ENCODE assay signal across 30 cellular contexts in the genomic region with DNA sequence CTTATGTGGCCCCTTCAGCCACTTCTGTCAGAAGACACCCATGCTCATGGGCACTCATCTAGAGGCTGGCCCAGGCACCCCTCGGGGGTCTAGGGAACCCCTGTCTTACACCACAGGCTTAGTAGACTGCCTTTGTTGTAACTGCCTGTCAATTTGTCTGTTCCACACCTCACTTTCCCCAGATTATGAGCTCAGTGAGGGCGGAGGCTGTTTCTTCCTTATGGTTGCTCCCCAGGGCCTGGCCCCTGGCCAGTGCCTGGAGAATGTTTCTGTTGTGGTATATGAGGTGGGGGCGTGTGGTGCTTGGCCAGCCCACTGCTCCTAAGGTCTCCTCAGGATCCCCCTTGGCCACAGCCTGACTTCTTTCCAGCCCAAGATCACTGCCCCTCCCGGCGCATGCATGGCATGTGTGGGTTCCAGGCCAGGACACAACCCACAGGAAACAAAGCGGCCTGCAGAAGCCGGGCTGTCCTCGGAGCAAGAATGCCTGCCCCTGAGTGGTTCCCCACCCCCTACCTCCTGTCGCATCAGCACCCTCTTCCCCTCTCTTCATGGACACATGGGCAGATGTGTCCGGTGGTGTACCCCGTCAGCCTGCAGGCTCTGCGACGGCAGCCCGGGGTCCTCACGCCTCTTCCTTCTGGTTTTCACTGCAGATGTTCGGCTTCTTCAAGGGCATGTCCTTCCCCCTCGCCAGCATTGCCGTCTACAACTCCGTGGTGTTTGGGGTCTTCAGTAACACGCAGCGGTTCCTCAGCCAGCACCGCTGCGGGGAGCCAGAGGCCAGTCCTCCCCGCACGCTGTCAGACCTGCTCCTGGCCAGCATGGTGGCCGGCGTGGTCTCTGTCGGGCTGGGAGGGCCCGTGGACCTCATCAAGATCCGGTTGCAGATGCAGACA. TPM values are rescaled to one million over a fixed set of nuclear protein-coding genes. Genes with fewer than 3 reads are reported as not detected.
"Had no signal": no experiment of that assay in that cellular context is flagged by ENCODE, and none has a peak within 500 bp of the region (broad histone marks: within the 10 kb centered on the region; RNA-seq: fewer than 3 reads in every experiment).

No MANE protein-coding gene starts in this region.

- H3K27me3 ChIP-seq: esophagus muscularis mucosa, hepatocyte, sigmoid colon had no signal

- H3K27ac Mint-ChIP-seq: activated CD4-positive, alpha-beta T cell treated with anti-CD3 and anti-CD28 coated beads, Interleukin-2, amount 10 ng/mL, durations not matched to agents 7 days and 5 days; activated CD8-positive, alpha-beta T cell treated with anti-CD3 and anti-CD28 coated beads for 36 hours; activated naive CD8-positive, alpha-beta T cell; activated T-helper 1 cell treated with anti-CD3 and anti-CD28 coated beads, Interleukin-12 subunit alpha, Interleukin-12 subunit beta, Interleukin-2, Interleukin-4 antibody, amounts not matched to agents 30 ng/mL and 10 ng/mL and 1 ng/mL, durations not matched to agents 14 hours and 24 hours and 36 hours; immature natural killer cell; memory B cell; naive B cell; stimulated activated naive B cell treated with anti-CD40 and anti-IgM and Interleukin-4, amounts not matched to agents 10 μg/mL and 1 μg/mL and 100 μg/mL, for 72 hours; T-cell; T-helper 2 cell treated with Interferon-gamma antibody and Interleukin-4, amounts not matched to agents 5 μg/mL and 100 μg/mL, for 36 hours had no signal

- H3K36me3 ChIP-seq: esophagus muscularis mucosa, sigmoid colon had no signal

- H3K9me3 Mint-ChIP-seq: activated CD4-positive, alpha-beta T cell treated with anti-CD3 and anti-CD28 coated beads, Interleukin-2, amount 10 ng/mL, durations not matched to agents 7 days and 5 days; activated CD8-positive, alpha-beta T cell treated with anti-CD3 and anti-CD28 coated beads for 36 hours; activated T-helper 1 cell treated with anti-CD3 and anti-CD28 coated beads, Interleukin-12 subunit alpha, Interleukin-12 subunit beta, Interleukin-2, Interleukin-4 antibody, amounts not matched to agents 30 ng/mL and 10 ng/mL and 1 ng/mL, durations not matched to agents 14 hours and 24 hours and 36 hours; memory B cell; stimulated activated naive B cell treated with anti-CD40 and anti-IgM and Interleukin-4, amounts not matched to agents 10 μg/mL and 1 μg/mL and 100 μg/mL, for 72 hours; T-cell; T-helper 2 cell treated with Interferon-gamma antibody and Interleukin-4, amounts not matched to agents 5 μg/mL and 100 μg/mL, for 36 hours had no signal

- H3K36me3 Mint-ChIP-seq: activated naive CD8-positive, alpha-beta T cell; immature natural killer cell; memory B cell; naive B cell; stimulated activated naive B cell treated with anti-CD40 and anti-IgM and Interleukin-4, amounts not matched to agents 10 μg/mL and 1 μg/mL and 100 μg/mL, for 72 hours; T-cell had no signal

- H3K4me3 Mint-ChIP-seq: activated CD4-positive, alpha-beta T cell treated with anti-CD3 and anti-CD28 coated beads, Interleukin-2, amount 10 ng/mL, durations not matched to agents 7 days and 5 days; activated CD8-positive, alpha-beta T cell treated with anti-CD3 and anti-CD28 coated beads for 36 hours; activated naive CD8-positive, alpha-beta T cell; activated T-helper 1 cell treated with anti-CD3 and anti-CD28 coated beads, Interleukin-12 subunit alpha, Interleukin-12 subunit beta, Interleukin-2, Interleukin-4 antibody, amounts not matched to agents 30 ng/mL and 10 ng/mL and 1 ng/mL, durations not matched to agents 14 hours and 24 hours and 36 hours; immature natural killer cell; memory B cell; naive B cell; stimulated activated naive B cell treated with anti-CD40 and anti-IgM and Interleukin-4, amounts not matched to agents 10 μg/mL and 1 μg/mL and 100 μg/mL, for 72 hours; T-cell; T-helper 2 cell treated with Interferon-gamma antibody and Interleukin-4, amounts not matched to agents 5 μg/mL and 100 μg/mL, for 36 hours had no signal

- DNase-seq: activated CD4-positive, alpha-beta T cell treated with anti-CD3 and anti-CD28 coated beads, Interleukin-2, amount 10 ng/mL, durations not matched to agents 7 days and 5 days; activated CD8-positive, alpha-beta T cell treated with anti-CD3 and anti-CD28 coated beads for 36 hours; activated naive CD4-positive, alpha-beta T cell; cerebellar nuclear complex; cortex of kidney; effector memory CD4-positive, alpha-beta T cell; glutamatergic neuron; immature natural killer cell; kidney glomerular epithelial cell; naive B cell; sigmoid colon; stimulated activated CD4-positive, alpha-beta T cell treated with anti-CD3 and anti-CD28 coated beads, Interleukin-15, amount 100 ng/mL, for 24 hours; stimulated activated naive B cell treated with anti-CD40 and anti-IgM and Interleukin-4, amounts not matched to agents 10 μg/mL and 1 μg/mL and 100 μg/mL, for 72 hours; T-cell had no signal

- H3K4me1 Mint-ChIP-seq: activated CD4-positive, alpha-beta T cell treated with anti-CD3 and anti-CD28 coated beads, Interleukin-2, amount 10 ng/mL, durations not matched to agents 7 days and 5 days; immature natural killer cell; memory B cell; naive B cell; stimulated activated naive B cell treated with anti-CD40 and anti-IgM and Interleukin-4, amounts not matched to agents 10 μg/mL and 1 μg/mL and 100 μg/mL, for 72 hours; T-cell had no signal

- H3K4me3 ChIP-seq: esophagus muscularis mucosa, hepatocyte, sigmoid colon, smooth muscle cell had no signal

- H3K9me3 ChIP-seq: esophagus muscularis mucosa, sigmoid colon had no signal

- H3K4me1 ChIP-seq: esophagus muscularis mucosa, sigmoid colon had no signal

- H3K27ac ChIP-seq: esophagus muscularis mucosa, hepatocyte, sigmoid colon, VCaP had no signal

RNA-seq across cellular contexts. Expression of gene SLC25A48, which starts 17.7 kb away (rescaled TPM):
- total RNA-seq: activated CD4-positive, alpha-beta T cell treated with anti-CD3 and anti-CD28 coated beads, Interleukin-2, amount 10 ng/mL, durations not matched to agents 7 days and 5 days; activated CD8-positive, alpha-beta T cell treated with anti-CD3 and anti-CD28 coated beads for 36 hours; activated T-helper 1 cell treated with anti-CD3 and anti-CD28 coated beads, Interleukin-12 subunit alpha, Interleukin-12 subunit beta, Interleukin-2, Interleukin-4 antibody, amounts not matched to agents 30 ng/mL and 10 ng/mL and 1 ng/mL, durations not matched to agents 14 hours and 24 hours and 36 hours; bronchial epithelial cell; mononuclear cell; renal cortical epithelial cell; sigmoid colon; T-cell; ureter had no signal
- polyA plus RNA-seq: immature natural killer cell had no signal

RNA-seq across cellular contexts. Expression of gene IL9, which starts 43.5 kb away (rescaled TPM):
- total RNA-seq: activated CD4-positive, alpha-beta T cell treated with anti-CD3 and anti-CD28 coated beads, Interleukin-2, amount 10 ng/mL, durations not matched to agents 7 days and 5 days; activated CD8-positive, alpha-beta T cell treated with anti-CD3 and anti-CD28 coated beads for 36 hours; bronchial epithelial cell; esophagus muscularis mucosa; frontal cortex; hepatocyte; lower leg skin; mononuclear cell; occipital lobe; renal cortical epithelial cell; sigmoid colon; smooth muscle cell; T-cell; ureter had no signal
- polyA plus RNA-seq: hepatocyte, immature natural killer cell, neural cell, sigmoid colon, smooth muscle cell had no signal
